15 cellular contexts compared by ENCODE assay signal in the genomic region with DNA sequence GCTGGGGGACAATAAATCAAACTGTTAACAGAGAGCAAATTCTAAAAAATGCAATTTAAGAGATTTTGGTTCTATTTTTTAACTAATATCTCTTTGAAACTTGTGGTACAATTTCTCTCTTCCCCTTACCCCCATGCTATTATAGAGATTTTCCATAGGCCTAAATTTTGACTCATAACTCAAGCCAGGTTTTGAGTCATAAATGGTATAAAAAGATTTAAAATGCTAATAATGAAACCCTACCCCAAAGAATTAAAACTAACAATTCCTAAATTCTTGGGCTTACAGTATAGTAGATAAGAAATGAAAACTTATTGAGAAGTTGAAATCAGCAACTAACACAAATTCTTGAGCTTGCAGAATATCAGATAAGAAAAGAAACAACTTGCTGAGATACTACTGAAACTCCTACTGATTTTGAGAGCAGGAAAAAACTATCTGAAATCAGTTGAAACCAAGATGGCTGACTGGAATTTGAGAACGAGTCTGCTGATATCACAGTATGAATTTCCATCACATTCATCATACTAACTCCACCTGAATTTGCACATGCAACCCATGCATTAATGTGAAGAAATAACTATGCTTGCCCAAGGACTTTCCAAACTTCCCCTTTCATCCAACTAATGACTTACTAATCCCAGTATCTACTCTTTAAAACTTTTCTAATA. TPM values are rescaled to one million over a fixed set of nuclear protein-coding genes. Genes with fewer than 3 reads are reported as not detected.
A peak's percentile ranks its signal among the peaks of the same experiment; 100 is the strongest.
DNase-seq lines count a peak whose midpoint lies in the region; ATAC-seq and TF ChIP-seq lines count a peak whose summit lies in the region.
"Had no signal": no experiment of that assay in that cellular context is flagged by ENCODE, and none has a peak within 500 bp of the region (broad histone marks: within the 10 kb centered on the region; RNA-seq: fewer than 3 reads in every experiment).

No MANE protein-coding gene starts in this region.

- no peak for DNase-seq in aorta
- DNase-seq in cardiac septum (ENCODE audit: low spot score): no peak
- DNase-seq in NCI-H146 (lab: John Stamatoyannopoulos, UW): no peak
- no peak for DNase-seq in HEK293T (ENCODE audit: extremely low spot score)
- DNase-seq: activated naive CD8-positive, alpha-beta T cell treated with anti-CD3 and anti-CD28 coated beads, Interleukin-2, amount 10 ng/mL, durations not matched to agents 7 days and 5 days; cortex of kidney; KG1; naive B cell; NCI-H226 had no signal

- no peaks in the 10 kb centered on the region for H3K9me3 ChIP-seq in aorta (ENCODE audit: control insufficient read depth, low read length)
- H3K9me3 ChIP-seq: BLaER1 treated with 17β-estradiol and CSF1 and Interleukin-3, amounts not matched to agents 10 nM and 100 nM had no signal

- no peak overlapping the region for H3K4me3 ChIP-seq in KMS-11 (IDR thresholded peaks at IDR 0.05; ENCODE audit: insufficient read depth, low read depth, low read length)
- H3K4me3 ChIP-seq in aorta (ENCODE audit: low read length in 2 of 2): no peak overlapping the region
- H3K4me3 ChIP-seq: BLaER1 treated with 17β-estradiol and CSF1 and Interleukin-3, amounts not matched to agents 10 nM and 100 nM; skin epidermis had no signal

- no peak overlapping the region for H3K9ac ChIP-seq in KMS-11
- H3K9ac ChIP-seq: BLaER1 treated with 17β-estradiol and CSF1 and Interleukin-3, amounts not matched to agents 10 nM and 100 nM had no signal

- no peak overlapping the region for H2AFZ ChIP-seq in KMS-11 (ENCODE audit: low read depth)

- intact Hi-C loops in aorta (cut with DNase I) (no loop called here), cardiac septum (cut with DNase I) (no loop called here)

- no peaks in the 10 kb centered on the region for H3K27me3 ChIP-seq in KMS-11 (ENCODE audit: insufficient read depth, low read depth)
- no peaks in the 10 kb centered on the region for H3K27me3 ChIP-seq in aorta (ENCODE audit: control insufficient read depth in 1 of 2, insufficient read depth in 2 of 2, low read length in 1 of 2)
- H3K27me3 ChIP-seq: BLaER1 treated with 17β-estradiol and CSF1 and Interleukin-3, amounts not matched to agents 10 nM and 100 nM had no signal

- CTCF ChIA-PET in HEK293T (lab: Yijun Ruan, JAX): no interaction called here

- no peak for TF ChIP-seq CTCF in KMS-11 (conservative IDR thresholded peaks at IDR 0.05; ENCODE audit: low read depth, low read length)

- no peaks in the 10 kb centered on the region for H3K79me2 ChIP-seq in KMS-11 (ENCODE audit: insufficient read depth, low read depth)

- 50% methylated on average over 1 of the region's 1 CpG for WGBS in aorta, 2 donors

- H3K4me2 ChIP-seq in KMS-11: peak overlapping the region; percentile 4; the same call in 1 of the 2 replicates
- H3K4me2 ChIP-seq: BLaER1 treated with 17β-estradiol and CSF1 and Interleukin-3, amounts not matched to agents 10 nM and 100 nM had no signal

- POLR2A ChIA-PET in HEK293T (lab: Yijun Ruan, JAX): no interaction called here

- H3K27ac ChIP-seq in KMS-11 (no peak overlapping the region), aorta (ENCODE audit: low read depth in 1 of 2, low read length in 2 of 2) (no peak overlapping the region)
- H3K27ac ChIP-seq: BLaER1 treated with 17β-estradiol and CSF1 and Interleukin-3, amounts not matched to agents 10 nM and 100 nM; skin epidermis had no signal

- ATAC-seq in GM18858 (IDR thresholded peaks at IDR 0.05; ENCODE audit: unreplicated experiment) (peak; percentile 90), GM21367 (IDR thresholded peaks at IDR 0.05; ENCODE audit: unreplicated experiment) (peak; percentile 82), HG02938 (IDR thresholded peaks at IDR 0.05; ENCODE audit: unreplicated experiment) (peak; percentile 93), aorta (ENCODE audit: low FRiP score) (no peak)

- H4K20me1 ChIP-seq in KMS-11 (ENCODE audit: insufficient read depth): no peaks in the 10 kb centered on the region
- H4K20me1 ChIP-seq: BLaER1 treated with 17β-estradiol and CSF1 and Interleukin-3, amounts not matched to agents 10 nM and 100 nM had no signal

- peaks cover 11% of the 10 kb centered on the region for H3K4me1 ChIP-seq in KMS-11 (ENCODE audit: low read depth, poor library complexity, severe bottlenecking)
- H3K4me1 ChIP-seq in aorta (ENCODE audit: control insufficient read depth in 1 of 2, insufficient read depth in 2 of 2, low read length in 2 of 2): no peaks in the 10 kb centered on the region
- H3K4me1 ChIP-seq: BLaER1 treated with 17β-estradiol and CSF1 and Interleukin-3, amounts not matched to agents 10 nM and 100 nM had no signal

- H3K36me3 ChIP-seq in KMS-11 (ENCODE audit: insufficient read depth) (peaks cover 6% of the 10 kb centered on the region; the same call in 1 of the 2 replicates), aorta (ENCODE audit: control insufficient read depth in 1 of 2, insufficient read depth in 2 of 2, low read length in 1 of 2) (peaks cover 0 to 3% of the 10 kb centered on the region in 2 donors)

TF ChIP-seq in HEK293T, 16 proteins besides CTCF, POLR2A, EP300 and RAD21:
- TF ChIP-seq LEF1 (IDR thresholded peaks at IDR 0.05; ENCODE audit: borderline replicate concordance): no peak
- TF ChIP-seq ZNF384 (IDR thresholded peaks at IDR 0.05): no peak
- TF ChIP-seq FOXA1 (IDR thresholded peaks at IDR 0.05): no peak
- no peak for TF ChIP-seq ARNT (IDR thresholded peaks at IDR 0.05)
- TF ChIP-seq CTBP1 (IDR thresholded peaks at IDR 0.05; ENCODE audit: borderline replicate concordance): no peak

RNA-seq across cellular contexts. Expression of gene POT1, which starts 36.4 kb away (rescaled TPM):
- total RNA-seq in aorta: 10 to 100 TPM; 23.0 to 28.2 TPM
- 10 to 100 TPM in 1 of 2 donors, 1 to 10 TPM in 1; 9.3 to 19.7 TPM for polyA plus RNA-seq in aorta
- total RNA-seq in cardiac septum: 14.6 TPM
